ENCODE assay signal across 8 cellular contexts in the genomic region with DNA sequence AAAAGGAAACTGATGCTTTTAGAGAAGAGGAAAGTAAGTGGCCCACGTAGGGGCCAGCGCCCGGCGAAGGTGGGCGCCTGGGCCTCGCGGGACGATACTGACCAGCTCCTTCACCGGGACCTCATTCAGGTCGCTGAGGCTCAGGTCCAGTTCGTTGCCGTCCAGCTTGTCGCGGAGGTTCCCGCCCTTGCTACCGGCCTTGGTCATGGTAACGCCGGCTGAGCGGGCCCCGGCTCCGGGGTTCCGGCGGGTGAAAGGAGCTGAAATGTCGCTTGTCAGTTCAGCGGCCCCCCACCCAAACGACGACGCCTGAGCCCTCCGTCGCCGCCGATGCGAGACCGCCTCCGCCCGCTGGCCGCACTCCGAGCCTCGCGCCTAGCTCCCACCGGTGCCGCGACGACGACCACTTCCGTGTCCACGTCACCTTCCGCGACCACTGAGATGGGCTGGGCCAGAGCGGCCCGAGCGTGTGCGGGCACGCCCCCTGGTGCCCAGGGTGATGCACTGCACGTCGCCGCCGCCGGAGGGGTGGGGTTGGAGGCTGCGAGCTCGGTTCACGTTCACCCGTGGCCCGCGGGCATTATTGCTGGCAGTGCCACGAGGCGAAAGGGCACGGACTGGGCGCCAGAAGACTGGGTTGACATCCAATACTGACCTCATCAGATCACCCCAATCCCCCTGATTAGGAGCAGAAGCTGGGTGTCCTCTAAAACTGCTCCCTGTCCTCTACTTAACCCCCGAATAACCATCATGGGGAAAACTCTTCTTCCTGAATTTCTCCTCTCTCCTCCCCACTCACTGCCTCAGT. TPM values are rescaled to one million over a fixed set of nuclear protein-coding genes. Genes with fewer than 3 reads are reported as not detected.
A peak's percentile ranks its signal among the peaks of the same experiment; 100 is the strongest.
DNase-seq lines count a peak whose midpoint lies in the region; ATAC-seq, FAIRE-seq and TF ChIP-seq lines count a peak whose summit lies in the region.

LRRC59 (minus strand) TSS at position 413 of the 808 bp plus-strand sequence; CDS start at position 207, 206 bp downstream.

- TF ChIP-seq CTCF in GM12865 (IDR thresholded peaks at IDR 0.05; ENCODE audit: insufficient read depth, low read depth, low read length, missing control alignments) (peak; percentile 99), NB4 (IDR thresholded peaks at IDR 0.05; ENCODE audit: low read depth, low read length) (peak; percentile 76), SU-DHL-6 (IDR thresholded peaks at IDR 0.05; ENCODE audit: insufficient read depth, low read length, poor library complexity, severe bottlenecking) (peak; percentile 93), pancreas (IDR thresholded peaks at IDR 0.05) (peak; percentile 97 to 99 (median 98)), thyroid gland (IDR thresholded peaks at IDR 0.05) (peak; percentile 85 to 97 (median 94))

- TF ChIP-seq POLR2A in NB4 (IDR thresholded peaks at IDR 0.05; ENCODE audit: extremely low read depth, insufficient read length) (peak; percentile 92), thyroid gland (IDR thresholded peaks at IDR 0.05) (peak in 1 of 2 donors; percentile 72)

- intact Hi-C loops in Right ventricle myocardium inferior (cut with DNase I) (loop anchor here (2.0 kb wide), 1 partner anchor 25 kb away; the partner anchor contains the start of genes EME1 and MRPL27), pancreas (cut with DNase I) (no loop called here), thyroid gland (cut with DNase I) (no loop called here)

- H3K4me3 ChIP-seq in GM12865 (ENCODE audit: low read depth, low read length) (peak within 1 kb of the TSS; percentile 96), NB4 (ENCODE audit: low read depth, low read length) (peak within 1 kb of the TSS; percentile 96), SU-DHL-6 (ENCODE audit: insufficient read depth, low read length, poor library complexity, severe bottlenecking) (peak within 1 kb of the TSS; percentile 97), pancreas (peak within 1 kb of the TSS; percentile 40 to 94 (median 81)), thyroid gland (replicated peaks in 1 of 3) (peak within 1 kb of the TSS; percentile 92 to 97 (median 92))

- 0 to 1% methylated on average over 69 to 70 of the region's 70 CpGs for WGBS in pancreas, 2 donors
- 3 to 7% methylated on average over 2 to 19 of the region's 70 CpGs for WGBS in thyroid gland, 2 donors

- DNase-seq in GM12865 (ENCODE audit: low read depth) (peak; percentile 93), NB4 (ENCODE audit: low read depth) (peak; percentile 87), Right ventricle myocardium inferior (ENCODE audit: missing footprints) (peak; percentile 97), pancreas (peak; percentile 83 to 98 (median 92)), thyroid gland (peak; percentile 85 to 90)
- peak; percentile 98 for DNase-seq in activated naive CD8-positive, alpha-beta T cell treated with anti-CD3 and anti-CD28 coated beads, Interleukin-2, amount 10 ng/mL, durations not matched to agents 7 days and 5 days

- H3K79me2 ChIP-seq in SU-DHL-6 (ENCODE audit: insufficient read depth, low read length): peaks cover 37% of the 10 kb centered on the region

- peak within 1 kb of the TSS; percentile 67 for H2AFZ ChIP-seq in SU-DHL-6 (ENCODE audit: low read depth, low read length, severe bottlenecking)

- H3K9me2 ChIP-seq in SU-DHL-6 (replicated peaks; ENCODE audit: insufficient read depth, low read length): no peaks in the 10 kb centered on the region

- H3K36me3 Mint-ChIP-seq in activated naive CD8-positive, alpha-beta T cell treated with anti-CD3 and anti-CD28 coated beads, Interleukin-2, amount 10 ng/mL, durations not matched to agents 7 days and 5 days: peaks cover 11% of the 10 kb centered on the region

- peak within 1 kb of the TSS; percentile 90 for H3K9ac ChIP-seq in SU-DHL-6 (ENCODE audit: low read length)

- H3K27me3 ChIP-seq in SU-DHL-6 (ENCODE audit: low read length) (no peaks in the 10 kb centered on the region), pancreas (no peaks in the 10 kb centered on the region), thyroid gland (no peaks in the 10 kb centered on the region)

- no peak for FAIRE-seq in pancreas (lab: Jason Lieb, UNC)

- H3K27ac ChIP-seq in SU-DHL-6 (ENCODE audit: low read depth, low read length) (peak within 1 kb of the TSS; percentile 33), pancreas (peak within 1 kb of the TSS; percentile 81 to 97 (median 94)), thyroid gland (peak within 1 kb of the TSS in 2 of 3 donors; percentile 62 to 70)

- POLR2A ChIA-PET in activated naive CD8-positive, alpha-beta T cell treated with anti-CD3 and anti-CD28 coated beads, Interleukin-2, amount 10 ng/mL, durations not matched to agents 7 days and 5 days (lab: Charles Lee): interaction anchor here (0.6 to 3.8 kb wide), 15 partner anchors 15 to 516 kb away, joined by 3 to 39 read pairs (median 5); partner anchors contain the start of genes ACSF2, EME1, MRPL27 and XYLT2

- H3K36me3 ChIP-seq in SU-DHL-6 (ENCODE audit: low read length): peaks cover 22% of the 10 kb centered on the region
- peaks cover 0 to 21% (median 14%) of the 10 kb centered on the region in 3 donors for H3K36me3 ChIP-seq in pancreas
- peaks cover 21 to 26% of the 10 kb centered on the region in 2 donors for H3K36me3 ChIP-seq in thyroid gland

- H3K27me3 Mint-ChIP-seq in activated naive CD8-positive, alpha-beta T cell treated with anti-CD3 and anti-CD28 coated beads, Interleukin-2, amount 10 ng/mL, durations not matched to agents 7 days and 5 days: peaks cover 1% of the 10 kb centered on the region

- no peaks in the 10 kb centered on the region; the same call in 1 of the 2 replicates for H4K20me1 ChIP-seq in SU-DHL-6 (ENCODE audit: low read depth, low read length)

- H3F3A ChIP-seq in SU-DHL-6 (ENCODE audit: insufficient read depth): no peaks in the 10 kb centered on the region

- H3K4me1 ChIP-seq in pancreas: peaks cover 9 to 16% (median 13%) of the 10 kb centered on the region in 3 donors
- H3K4me1 ChIP-seq in thyroid gland: peaks cover 16 to 21% of the 10 kb centered on the region in 2 donors

- H3K4me3 Mint-ChIP-seq in activated naive CD8-positive, alpha-beta T cell treated with anti-CD3 and anti-CD28 coated beads, Interleukin-2, amount 10 ng/mL, durations not matched to agents 7 days and 5 days: peak within 1 kb of the TSS; percentile 98

- peaks cover 21% of the 10 kb centered on the region for H3K4me1 Mint-ChIP-seq in activated naive CD8-positive, alpha-beta T cell treated with anti-CD3 and anti-CD28 coated beads, Interleukin-2, amount 10 ng/mL, durations not matched to agents 7 days and 5 days

- peaks cover 3% of the 10 kb centered on the region for H3K9me3 Mint-ChIP-seq in activated naive CD8-positive, alpha-beta T cell treated with anti-CD3 and anti-CD28 coated beads, Interleukin-2, amount 10 ng/mL, durations not matched to agents 7 days and 5 days

- ATAC-seq in HG02571 (IDR thresholded peaks at IDR 0.05; ENCODE audit: unreplicated experiment): peak; percentile 94
- ATAC-seq in activated naive CD8-positive, alpha-beta T cell treated with anti-CD3 and anti-CD28 coated beads, Interleukin-2, amount 10 ng/mL, durations not matched to agents 7 days and 5 days (ENCODE audit: low read depth): peak; percentile 94
- peak; percentile 98 for ATAC-seq in Right ventricle myocardium inferior
- ATAC-seq in pancreas: peak; percentile 78 to 97 (median 90)

- H3K9me3 ChIP-seq in SU-DHL-6 (ENCODE audit: insufficient read depth, low read length) (no peaks in the 10 kb centered on the region), pancreas (no peaks in the 10 kb centered on the region), thyroid gland (no peaks in the 10 kb centered on the region)

- H3K4me2 ChIP-seq in SU-DHL-6 (ENCODE audit: low read depth, low read length, poor library complexity, severe bottlenecking): peak within 1 kb of the TSS; percentile 88

- peak within 1 kb of the TSS; percentile 88 for H3K27ac Mint-ChIP-seq in activated naive CD8-positive, alpha-beta T cell treated with anti-CD3 and anti-CD28 coated beads, Interleukin-2, amount 10 ng/mL, durations not matched to agents 7 days and 5 days

RNA-seq across cellular contexts. Expression of gene LRRC59, which starts in this region (rescaled TPM):
- 10 to 100 TPM; 45.0 to 47.1 TPM for total RNA-seq in activated naive CD8-positive, alpha-beta T cell treated with anti-CD3 and anti-CD28 coated beads, Interleukin-2, amount 10 ng/mL, durations not matched to agents 7 days and 5 days
- total RNA-seq in Right ventricle myocardium inferior: 24.5 TPM
- total RNA-seq in pancreas: 100 to 1,000 TPM in 1 of 6 donors, 10 to 100 TPM in 5; 66.7 to 114 (median 74.2) TPM
- 10 to 100 TPM; 29.3 to 33.0 TPM for polyA plus RNA-seq in pancreas
- total RNA-seq in thyroid gland: 10 to 100 TPM; 57.4 to 91.0 (median 77.5) TPM

Comparison
In these comparisons a context has a peak if more than half of its experiments do, and no peak if none do; other contexts are left out.
1. Peak in every context shown above with its lines: DNase-seq, ATAC-seq, H3K4me3 ChIP-seq and H3K27ac ChIP-seq.
2. H3K27ac ChIP-seq: peak in every context shown above with its lines; median percentile 94 in pancreas; 66 in thyroid gland; 33 in SU-DHL-6.